Comparison of ENCODE assay signal across 15 cellular contexts in the genomic region with DNA sequence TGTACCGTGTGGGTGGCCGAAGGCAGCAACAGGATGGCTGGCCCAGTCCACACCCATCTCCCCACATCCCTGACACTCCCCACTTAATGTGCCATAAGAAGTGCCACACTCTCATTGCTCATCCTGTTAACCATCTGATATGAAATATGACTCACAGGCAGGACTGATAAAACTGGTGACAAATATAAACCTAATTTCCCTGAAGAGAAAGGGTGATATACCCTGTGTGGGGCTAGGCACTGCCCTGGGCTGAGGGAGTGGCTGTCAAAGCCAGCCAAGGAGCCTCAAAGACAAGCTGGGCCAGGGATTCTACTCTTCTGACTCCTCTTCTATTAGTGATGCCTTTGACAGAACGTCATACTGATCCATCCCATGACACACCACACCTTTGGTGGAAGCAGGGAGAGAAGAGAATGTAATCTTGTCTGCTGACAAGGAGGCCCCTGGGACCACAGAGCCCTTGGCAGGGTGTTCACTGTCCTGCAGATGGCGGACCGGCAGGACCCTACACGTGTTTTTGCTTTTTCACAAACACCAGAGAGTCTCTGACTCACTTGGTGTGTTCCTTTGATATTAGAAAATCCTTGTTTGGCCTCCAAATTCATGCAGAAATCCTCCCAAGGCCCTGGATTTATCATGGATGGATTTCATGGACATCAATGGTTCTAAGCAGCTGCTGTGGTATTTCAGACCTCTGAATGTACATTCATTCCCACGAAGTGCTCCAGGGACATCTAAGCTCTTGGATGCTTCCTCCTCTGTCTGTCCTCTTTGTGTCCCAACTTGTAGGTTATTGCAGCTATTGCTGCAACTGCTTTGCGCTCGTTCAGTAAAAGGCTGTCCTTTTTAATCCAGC.
DNase-seq lines count a peak whose midpoint lies in the region; ATAC-seq and TF ChIP-seq lines count a peak whose summit lies in the region.
"Had no signal": no experiment of that assay in that cellular context is flagged by ENCODE, and none has a peak within 500 bp of the region (broad histone marks: within the 10 kb centered on the region; RNA-seq: fewer than 3 reads in every experiment).

No MANE protein-coding gene starts in this region.

- no peaks in the 10 kb centered on the region for H3K36me3 Mint-ChIP-seq in T-helper 2 cell treated with Interferon-gamma antibody and Interleukin-4, amounts not matched to agents 5 μg/mL and 100 μg/mL, for 36 hours (ENCODE audit: low read depth)
- no peaks in the 10 kb centered on the region for H3K36me3 Mint-ChIP-seq in activated CD4-positive, alpha-beta T cell treated with anti-CD3 and anti-CD28 coated beads, Interleukin-2, amount 10 ng/mL, durations not matched to agents 7 days and 5 days (ENCODE audit: low read depth)
- H3K36me3 Mint-ChIP-seq: naive thymus-derived CD4-positive, alpha-beta T cell had no signal

- 60 to 79% methylated on average over 4 to 9 of the region's 9 CpGs for WGBS in gastroesophageal sphincter (ENCODE audit: low coverage in 1 of 2), 2 donors

- no peak for TF ChIP-seq POLR2A in gastroesophageal sphincter (IDR thresholded peaks at IDR 0.05)

- POLR2A ChIA-PET in PC-9 (lab: Charles Lee; ENCODE audit: unreplicated experiment) = no interaction called here
- POLR2A ChIA-PET in activated CD4-positive, alpha-beta T cell treated with anti-CD3 and anti-CD28 coated beads, Interleukin-2, amount 10 ng/mL, durations not matched to agents 7 days and 5 days (lab: Charles Lee) = no interaction called here

- no peaks in the 10 kb centered on the region for H3K27me3 ChIP-seq in PC-9 (ENCODE audit: insufficient read depth, low read depth)
- no peaks in the 10 kb centered on the region for H3K27me3 ChIP-seq in gastroesophageal sphincter
- H3K27me3 ChIP-seq: hepatocyte had no signal

- intact Hi-C loops in PC-9 (cut with micrococcal nuclease; ENCODE audit: unreplicated experiment) (no loop called here), sciatic nerve (cut with DNase I) (no loop called here)

- H3F3A ChIP-seq in PC-9 (ENCODE audit: insufficient read depth, low read depth) = peaks cover 3% of the 10 kb centered on the region; the same call in 1 of the 2 replicates

- CTCF ChIA-PET in PC-9 (lab: Charles Lee) = no interaction called here
- CTCF ChIA-PET in activated CD4-positive, alpha-beta T cell treated with anti-CD3 and anti-CD28 coated beads, Interleukin-2, amount 10 ng/mL, durations not matched to agents 7 days and 5 days (lab: Charles Lee) = interaction anchor here (0.6 kb wide), 1 partner anchor 207 kb away, joined by 3 read pairs; no protein-coding TSS in a partner anchor

- H3K36me3 ChIP-seq in PC-9 (ENCODE audit: low read depth) (no peaks in the 10 kb centered on the region), gastroesophageal sphincter (no peaks in the 10 kb centered on the region)

- BruUV-seq in PC-9 (replicated peaks; lab: Mats Ljungman, UMichigan) = no TSS peak

- no peak overlapping the region for H3K27ac Mint-ChIP-seq in T-helper 2 cell treated with Interferon-gamma antibody and Interleukin-4, amounts not matched to agents 5 μg/mL and 100 μg/mL, for 36 hours
- no peak overlapping the region for H3K27ac Mint-ChIP-seq in activated CD4-positive, alpha-beta T cell treated with anti-CD3 and anti-CD28 coated beads, Interleukin-2, amount 10 ng/mL, durations not matched to agents 7 days and 5 days
- H3K27ac Mint-ChIP-seq: naive thymus-derived CD4-positive, alpha-beta T cell had no signal

- H3K27ac ChIP-seq in PC-9 (no peak overlapping the region), gastroesophageal sphincter (peak overlapping the region in 3 of 4 donors; percentile 37 to 54 (median 38))
- H3K27ac ChIP-seq: hepatocyte had no signal

- H3K9me2 ChIP-seq in PC-9 (ENCODE audit: insufficient read depth) = no peaks in the 10 kb centered on the region

- TF ChIP-seq EP300 in gastroesophageal sphincter (IDR thresholded peaks at IDR 0.05) = no peak

- H4K20me1 ChIP-seq in PC-9 (ENCODE audit: insufficient read depth) = no peaks in the 10 kb centered on the region

- no peak overlapping the region for H3K4me3 Mint-ChIP-seq in T-helper 2 cell treated with Interferon-gamma antibody and Interleukin-4, amounts not matched to agents 5 μg/mL and 100 μg/mL, for 36 hours
- H3K4me3 Mint-ChIP-seq in activated CD4-positive, alpha-beta T cell treated with anti-CD3 and anti-CD28 coated beads, Interleukin-2, amount 10 ng/mL, durations not matched to agents 7 days and 5 days = no peak overlapping the region
- H3K4me3 Mint-ChIP-seq: naive thymus-derived CD4-positive, alpha-beta T cell had no signal

- H3K4me3 ChIP-seq in PC-9 (no peak overlapping the region), gastroesophageal sphincter (no peak overlapping the region)
- H3K4me3 ChIP-seq: hepatocyte had no signal

- no peaks in the 10 kb centered on the region for H3K9me3 Mint-ChIP-seq in T-helper 2 cell treated with Interferon-gamma antibody and Interleukin-4, amounts not matched to agents 5 μg/mL and 100 μg/mL, for 36 hours
- H3K9me3 Mint-ChIP-seq in activated CD4-positive, alpha-beta T cell treated with anti-CD3 and anti-CD28 coated beads, Interleukin-2, amount 10 ng/mL, durations not matched to agents 7 days and 5 days = no peaks in the 10 kb centered on the region

- H3K4me1 ChIP-seq in PC-9 (replicated peaks; ENCODE audit: insufficient read depth) (0 out of 2 replicates have a peak, but pooled peaks cover 15% of the 10 kb centered on the region), gastroesophageal sphincter (no peaks in the 10 kb centered on the region)

- H3K27me3 Mint-ChIP-seq in T-helper 2 cell treated with Interferon-gamma antibody and Interleukin-4, amounts not matched to agents 5 μg/mL and 100 μg/mL, for 36 hours (ENCODE audit: low read depth) = peaks cover 19% of the 10 kb centered on the region
- peaks cover 21% of the 10 kb centered on the region for H3K27me3 Mint-ChIP-seq in activated CD4-positive, alpha-beta T cell treated with anti-CD3 and anti-CD28 coated beads, Interleukin-2, amount 10 ng/mL, durations not matched to agents 7 days and 5 days

- DNase-seq in EH (ENCODE audit: low read depth) (peak; percentile 16), PC-9 (peak; percentile 15 to 52), sciatic nerve (ENCODE audit: low spot score) (no peak), ecto neural progenitor cell (ENCODE audit: low spot score) (no peak)
- no peak for DNase-seq in T-helper 2 cell treated with Interferon-gamma antibody and Interleukin-4, amounts not matched to agents 5 μg/mL and 100 μg/mL, for 36 hours (ENCODE audit: low spot score)
- DNase-seq in activated CD4-positive, alpha-beta T cell treated with anti-CD3 and anti-CD28 coated beads, Interleukin-2, amount 10 ng/mL, durations not matched to agents 7 days and 5 days = no peak
- DNase-seq: activated CD4-positive, CD25-positive, alpha-beta regulatory T cell; Calu3; naive thymus-derived CD4-positive, alpha-beta T cell; NCI-H226; stimulated activated CD4-positive, alpha-beta T cell treated with anti-CD3 and anti-CD28 coated beads, Interleukin-2, amount 100 ng/mL, for 48 hours had no signal

- H3K79me2 ChIP-seq in PC-9 (ENCODE audit: low read depth) = no peaks in the 10 kb centered on the region
- H3K79me2 ChIP-seq: hepatocyte had no signal

- H3K4me2 ChIP-seq in PC-9 = no peak overlapping the region
- H3K4me2 ChIP-seq: hepatocyte had no signal

- H3K4me1 Mint-ChIP-seq in T-helper 2 cell treated with Interferon-gamma antibody and Interleukin-4, amounts not matched to agents 5 μg/mL and 100 μg/mL, for 36 hours (ENCODE audit: low read depth) = no peaks in the 10 kb centered on the region
- H3K4me1 Mint-ChIP-seq in activated CD4-positive, alpha-beta T cell treated with anti-CD3 and anti-CD28 coated beads, Interleukin-2, amount 10 ng/mL, durations not matched to agents 7 days and 5 days = no peaks in the 10 kb centered on the region
- H3K4me1 Mint-ChIP-seq: naive thymus-derived CD4-positive, alpha-beta T cell had no signal

- H2AFZ ChIP-seq in PC-9 = no peak overlapping the region
- H2AFZ ChIP-seq: hepatocyte had no signal

- H3K9me3 ChIP-seq in PC-9 (ENCODE audit: insufficient read depth, low read depth) (no peaks in the 10 kb centered on the region), gastroesophageal sphincter (no peaks in the 10 kb centered on the region)

- TF ChIP-seq CTCF in PC-9 (conservative IDR thresholded peaks at IDR 0.05) = no peak
- no peak for TF ChIP-seq CTCF in gastroesophageal sphincter (IDR thresholded peaks at IDR 0.05)

- ATAC-seq in gastroesophageal sphincter (peak; percentile 44), sciatic nerve (peak; percentile 50), HG03108 (IDR thresholded peaks at IDR 0.05; ENCODE audit: unreplicated experiment) (no peak)
- ATAC-seq: left lobe of liver; naive thymus-derived CD4-positive, alpha-beta T cell had no signal

Comparison
In these comparisons a context has a peak if more than half of its experiments do, and no peak if none do; other contexts are left out.
1. DNase-seq: peak in EH (single experiment) and PC-9 (2 of 2); none in sciatic nerve (single experiment), T-helper 2 cell treated with Interferon-gamma antibody and Interleukin-4, amounts not matched to agents 5 μg/mL and 100 μg/mL, for 36 hours (single experiment), ecto neural progenitor cell (single experiment) and activated CD4-positive, alpha-beta T cell treated with anti-CD3 and anti-CD28 coated beads, Interleukin-2, amount 10 ng/mL, durations not matched to agents 7 days and 5 days (single experiment).